14 cellular contexts compared by ENCODE assay signal in genomic region chr7:30779574-30779973, GRCh38. TPM values are rescaled to one million over a fixed set of nuclear protein-coding genes. Genes with fewer than 3 reads are reported as not detected.
DNase-seq lines count a peak whose midpoint lies in the region; ATAC-seq and TF ChIP-seq lines count a peak whose summit lies in the region.
"Had no signal": no experiment of that assay in that cellular context is flagged by ENCODE, and none has a peak within 500 bp of the region (broad histone marks: within the 10 kb centered on the region; RNA-seq: fewer than 3 reads in every experiment).

No MANE protein-coding gene starts in this region.

- no peaks in the 10 kb centered on the region for H3K9me2 ChIP-seq in PC-3 (replicated peaks; ENCODE audit: low read length)

- no peaks in the 10 kb centered on the region for H3K27me3 Mint-ChIP-seq in neural progenitor cell (ENCODE audit: insufficient read depth, low read depth)
- H3K27me3 Mint-ChIP-seq: CD8-positive, alpha-beta memory T cell had no signal

- H3K27ac Mint-ChIP-seq in neural progenitor cell: no peak overlapping the region
- H3K27ac Mint-ChIP-seq: CD8-positive, alpha-beta memory T cell had no signal

- H3K9me3 ChIP-seq in left ventricle myocardium inferior (replicated peaks) (no peaks in the 10 kb centered on the region), right cardiac atrium (ENCODE audit: control insufficient read depth, low read length) (no peaks in the 10 kb centered on the region), esophagus muscularis mucosa (no peaks in the 10 kb centered on the region), thoracic aorta (no peaks in the 10 kb centered on the region), neural progenitor cell (ENCODE audit: low read depth) (no peaks in the 10 kb centered on the region), PC-3 (ENCODE audit: low read length) (no peaks in the 10 kb centered on the region)
- H3K9me3 ChIP-seq: Caco-2, HAP-1 had no signal

- CTCF ChIA-PET in PC-3 (lab: Charles Lee): no interaction called here

- no TSS peak for BruUV-seq in PC-3 (replicated peaks; lab: Mats Ljungman, UMichigan)

- H4K20me1 ChIP-seq in neural progenitor cell (ENCODE audit: low read depth) (no peaks in the 10 kb centered on the region), PC-3 (ENCODE audit: low read length) (no peaks in the 10 kb centered on the region)

- DNase-seq in left ventricle myocardium inferior (no peak), right cardiac atrium (no peak), esophagus muscularis mucosa (ENCODE audit: extremely low spot score) (no peak), thoracic aorta (ENCODE audit: low spot score) (no peak), neural progenitor cell (ENCODE audit: low spot score) (no peak), PC-3 (no peak), AG08395 (ENCODE audit: low spot score) (no peak)
- DNase-seq: Caco-2; CD8-positive, alpha-beta memory T cell; DMS53; GF-D8 had no signal

- H3F3A ChIP-seq in neural progenitor cell (ENCODE audit: low read depth) (no peaks in the 10 kb centered on the region), PC-3 (ENCODE audit: low read length, unreplicated experiment) (no peaks in the 10 kb centered on the region)

- TF ChIP-seq CTCF in left ventricle myocardium inferior (IDR thresholded peaks at IDR 0.05; ENCODE audit: borderline replicate concordance): no peak
- no peak; the same call in 1 of the 2 replicates for TF ChIP-seq CTCF in VCaP (conservative IDR thresholded peaks at IDR 0.05)
- TF ChIP-seq CTCF in esophagus muscularis mucosa (IDR thresholded peaks at IDR 0.05): no peak
- TF ChIP-seq CTCF in thoracic aorta (IDR thresholded peaks at IDR 0.05): no peak
- TF ChIP-seq CTCF in neural progenitor cell (IDR thresholded peaks at IDR 0.05): no peak
- no peak for TF ChIP-seq CTCF in PC-3 (conservative IDR thresholded peaks at IDR 0.05; ENCODE audit: low read depth, low read length)

- TF ChIP-seq EP300 in esophagus muscularis mucosa (IDR thresholded peaks at IDR 0.05): no peak

- H3K4me3 ChIP-seq in left ventricle myocardium inferior (no peak overlapping the region), right cardiac atrium (ENCODE audit: low read length) (no peak overlapping the region), esophagus muscularis mucosa (no peak overlapping the region), thoracic aorta (no peak overlapping the region), neural progenitor cell (no peak overlapping the region), PC-3 (ENCODE audit: low read length) (no peak overlapping the region)
- H3K4me3 ChIP-seq: HAP-1 had no signal

- H3K36me3 ChIP-seq in left ventricle myocardium inferior (peaks cover 32% of the 10 kb centered on the region), esophagus muscularis mucosa (peaks cover 17 to 29% (median 23%) of the 10 kb centered on the region in 4 donors), thoracic aorta (peaks cover 15% of the 10 kb centered on the region), neural progenitor cell (no peaks in the 10 kb centered on the region), PC-3 (ENCODE audit: low read depth, low read length) (no peaks in the 10 kb centered on the region)

- no peak overlapping the region for H3K4me3 Mint-ChIP-seq in neural progenitor cell
- H3K4me3 Mint-ChIP-seq: CD8-positive, alpha-beta memory T cell had no signal

- H3K9ac ChIP-seq in neural progenitor cell (no peak overlapping the region), PC-3 (ENCODE audit: low read length) (no peak overlapping the region)

- POLR2A ChIA-PET in PC-3 (lab: Charles Lee; ENCODE audit: unreplicated experiment): no interaction called here

- H3K79me2 ChIP-seq in neural progenitor cell (ENCODE audit: low read depth) (no peaks in the 10 kb centered on the region), PC-3 (ENCODE audit: low read length) (no peaks in the 10 kb centered on the region)

- H3K27me3 ChIP-seq in left ventricle myocardium inferior (ENCODE audit: low read depth) (no peaks in the 10 kb centered on the region), right cardiac atrium (ENCODE audit: control insufficient read depth, insufficient read depth) (no peaks in the 10 kb centered on the region), esophagus muscularis mucosa (no peaks in the 10 kb centered on the region), thoracic aorta (replicated peaks; ENCODE audit: insufficient read depth) (no peaks in the 10 kb centered on the region), neural progenitor cell (no peaks in the 10 kb centered on the region), PC-3 (ENCODE audit: low read length) (no peaks in the 10 kb centered on the region)

- TF ChIP-seq POLR2A in esophagus muscularis mucosa (IDR thresholded peaks at IDR 0.05; ENCODE audit: low read depth): no peak

- no peak for ATAC-seq in right cardiac atrium
- no peak for ATAC-seq in thoracic aorta (ENCODE audit: insufficient number of reproducible peaks, low FRiP score, low read depth)
- no peak for ATAC-seq in PC-3

- H2AFZ ChIP-seq in neural progenitor cell (replicated peaks) (no peak overlapping the region), PC-3 (ENCODE audit: low read length) (no peak overlapping the region)

- H3K27ac ChIP-seq in left ventricle myocardium inferior (replicated peaks) (peak overlapping the region; percentile 68), right cardiac atrium (ENCODE audit: low read length) (no peak overlapping the region), VCaP (peak overlapping the region; percentile 90), esophagus muscularis mucosa (replicated peaks in 1 of 4) (peak overlapping the region; percentile 79 to 85 (median 82)), thoracic aorta (peak overlapping the region; percentile 10 to 85), neural progenitor cell (no peak overlapping the region), PC-3 (ENCODE audit: low read length) (no peak overlapping the region)

- WGBS in right cardiac atrium: 78% methylated on average over 5 of the region's 5 CpGs
- 83% methylated on average over 5 of the region's 5 CpGs for WGBS in esophagus muscularis mucosa

- no peaks in the 10 kb centered on the region for H3K4me1 Mint-ChIP-seq in neural progenitor cell
- H3K4me1 Mint-ChIP-seq: CD8-positive, alpha-beta memory T cell had no signal

- peaks cover 28% of the 10 kb centered on the region for H3K4me1 ChIP-seq in left ventricle myocardium inferior
- H3K4me1 ChIP-seq in right cardiac atrium (ENCODE audit: control insufficient read depth, insufficient read depth, low read length): peaks cover 2% of the 10 kb centered on the region
- peaks cover 12 to 61% (median 52%) of the 10 kb centered on the region in 4 donors for H3K4me1 ChIP-seq in esophagus muscularis mucosa
- peaks cover 20 to 46% of the 10 kb centered on the region in 2 donors for H3K4me1 ChIP-seq in thoracic aorta (ENCODE audit: control insufficient read depth in 1 of 2, low read depth in 2 of 2)
- no peaks in the 10 kb centered on the region for H3K4me1 ChIP-seq in neural progenitor cell
- H3K4me1 ChIP-seq in PC-3 (ENCODE audit: insufficient read depth, low read length): no peaks in the 10 kb centered on the region
- H3K4me1 ChIP-seq: Caco-2, HAP-1 had no signal

- no peak overlapping the region for H3K4me2 ChIP-seq in neural progenitor cell
- H3K4me2 ChIP-seq in PC-3 (ENCODE audit: low read length): no peak overlapping the region

- H3K9me3 Mint-ChIP-seq in neural progenitor cell: no peaks in the 10 kb centered on the region
- H3K9me3 Mint-ChIP-seq: CD8-positive, alpha-beta memory T cell had no signal

- H3K36me3 Mint-ChIP-seq in neural progenitor cell: peaks cover 10% of the 10 kb centered on the region

- intact Hi-C loops in left ventricle myocardium inferior (cut with micrococcal nuclease) (no loop called here), right cardiac atrium (cut with DNase I) (no loop called here), esophagus muscularis mucosa (cut with DNase I) (no loop called here), PC-3 (cut with micrococcal nuclease) (no loop called here)

RNA-seq across cellular contexts. Expression of gene MINDY4, which starts 8.4 kb away (rescaled TPM):
- total RNA-seq in left ventricle myocardium inferior: 3.8 TPM
- 1 to 10 TPM; 4.0 to 6.0 (median 5.6) TPM for total RNA-seq in right cardiac atrium
- 2.3 TPM for polyA plus RNA-seq in right cardiac atrium
- 10 to 100 TPM in 3 of 4 donors, 1 to 10 TPM in 1; 8.4 to 31.1 (median 20.2) TPM for total RNA-seq in esophagus muscularis mucosa
- 10 to 100 TPM; 32.0 to 44.0 TPM for total RNA-seq in thoracic aorta
- total RNA-seq in neural progenitor cell (ENCODE audit: low replicate concordance): 5.2 and 5.9 TPM in 2 replicates
- 3.0 TPM in 2 replicates for total RNA-seq in PC-3 (2014; rRNA removed)

RNA-seq across cellular contexts. Expression of gene INMT, which starts 27.6 kb away (rescaled TPM):
- total RNA-seq in left ventricle myocardium inferior: 49.5 TPM
- total RNA-seq in right cardiac atrium: 100 to 1,000 TPM in 3 of 4 donors, 10 to 100 TPM in 1; 87.9 to 180 (median 126) TPM
- 103 TPM for polyA plus RNA-seq in right cardiac atrium
- 100 to 1,000 TPM; 113 to 192 (median 174) TPM for total RNA-seq in esophagus muscularis mucosa
- 100 to 1,000 TPM; 137 to 243 TPM for total RNA-seq in thoracic aorta
- total RNA-seq in neural progenitor cell (ENCODE audit: low replicate concordance): 5.0 and 7.8 TPM in 2 replicates
- not detected in 2 replicates for total RNA-seq in PC-3 (2014; rRNA removed)
- total RNA-seq: HT-29 had no signal

Comparison
In these comparisons a context has a peak if more than half of its experiments do, and no peak if none do; other contexts are left out.
1. H3K27ac ChIP-seq: peak in left ventricle myocardium inferior (single experiment), VCaP (single experiment), esophagus muscularis mucosa (4 of 4) and thoracic aorta (2 of 2); none in right cardiac atrium (single experiment), neural progenitor cell (single experiment) and PC-3 (single experiment).